8 cellular contexts compared by ENCODE assay signal in genomic region chr10:130135676-130136213, GRCh38. TPM values are rescaled to one million over a fixed set of nuclear protein-coding genes. Genes with fewer than 3 reads are reported as not detected.
DNase-seq lines count a peak whose midpoint lies in the region; ATAC-seq and TF ChIP-seq lines count a peak whose summit lies in the region.

No MANE protein-coding gene starts in this region.

- H3K9me3 ChIP-seq in A673 (ENCODE audit: low read depth, low read length, poor library complexity, severe bottlenecking) (no peaks in the 10 kb centered on the region), T-helper 17 cell (ENCODE audit: control insufficient read depth, low read length, poor library complexity, severe bottlenecking) (no peaks in the 10 kb centered on the region), left ventricle myocardium inferior (replicated peaks) (no peaks in the 10 kb centered on the region)

- ATAC-seq in GM21576 (IDR thresholded peaks at IDR 0.05; ENCODE audit: unreplicated experiment) (peak; percentile 20), T-helper 17 cell (no peak)

- peak overlapping the region; percentile 96 for H3K4me3 Mint-ChIP-seq in T-helper 17 cell

- CTCF ChIA-PET in A673 (lab: Charles Lee) = interaction anchor here (1.0 kb wide), 1 partner anchor 25 kb away, joined by 3 read pairs; the partner anchor contains the start of gene C10orf143

- DNase-seq in A673 (ENCODE audit: low spot score) (no peak), T-helper 17 cell (no peak), left ventricle myocardium inferior (peak; percentile 20), NCI-H748 treated with DMSO at 0.1 percent for 48 hours (lab: John Stamatoyannopoulos, UW) (no peak), RKO (ENCODE audit: low spot score) (no peak), cerebellum (ENCODE audit: low spot score) (no peak)

- BruUV-seq in A673 (replicated peaks; lab: Mats Ljungman, UMichigan) = no TSS peak

- H3K27ac ChIP-seq in A673 (ENCODE audit: low read depth, low read length, poor library complexity, severe bottlenecking) = peak overlapping the region; percentile 92
- peak overlapping the region; percentile 96 for H3K27ac ChIP-seq in left ventricle myocardium inferior (replicated peaks)
- H3K27ac ChIP-seq in skin epidermis = peak overlapping the region; percentile 56 to 99 (median 93)

- H3K4me3 ChIP-seq in A673 (ENCODE audit: low read depth, low read length, poor library complexity, severe bottlenecking) (peak overlapping the region; percentile 99), left ventricle myocardium inferior (peak overlapping the region; percentile 100), skin epidermis (peak overlapping the region; percentile 80 to 100 (median 97))

- POLR2A ChIA-PET in A673 (lab: Charles Lee; ENCODE audit: low non-redundant PET) = no interaction called here

- peak overlapping the region; percentile 65 for H3K27ac Mint-ChIP-seq in T-helper 17 cell

- no peaks in the 10 kb centered on the region for H3K27me3 ChIP-seq in A673 (replicated peaks; ENCODE audit: insufficient read depth, low read depth, low read length, poor library complexity)
- H3K27me3 ChIP-seq in left ventricle myocardium inferior (ENCODE audit: low read depth) = no peaks in the 10 kb centered on the region

- TF ChIP-seq CTCF in A673 (conservative IDR thresholded peaks at IDR 0.05; ENCODE audit: low read depth, low read length) (no peak), left ventricle myocardium inferior (IDR thresholded peaks at IDR 0.05; ENCODE audit: borderline replicate concordance) (no peak)

- intact Hi-C loops in A673 (cut with micrococcal nuclease; ENCODE audit: unreplicated experiment) = loop anchor here (1.0 kb wide), 1 partner anchor 24 kb away; no protein-coding TSS in a partner anchor
- intact Hi-C loops in left ventricle myocardium inferior (cut with micrococcal nuclease) = no loop called here

- H3K4me1 ChIP-seq in A673 (ENCODE audit: insufficient read depth, low read length, poor library complexity, severe bottlenecking) = peaks cover 12% of the 10 kb centered on the region
- H3K4me1 ChIP-seq in left ventricle myocardium inferior = peaks cover 52% of the 10 kb centered on the region

- H3K36me3 Mint-ChIP-seq in T-helper 17 cell (ENCODE audit: low read depth) = no peaks in the 10 kb centered on the region

- H3K36me3 ChIP-seq in A673 (ENCODE audit: insufficient read depth, low read length, poor library complexity, severe bottlenecking) = peaks cover 5% of the 10 kb centered on the region
- no peaks in the 10 kb centered on the region for H3K36me3 ChIP-seq in left ventricle myocardium inferior

- H3K4me1 Mint-ChIP-seq in T-helper 17 cell = peaks cover 18% of the 10 kb centered on the region

- H3K27me3 Mint-ChIP-seq in T-helper 17 cell = peaks cover 14% of the 10 kb centered on the region

RNA-seq across cellular contexts. Expression of gene GLRX3, which starts 0.4 kb away (rescaled TPM):
- total RNA-seq in A673 (2021) (186 and 197 TPM in 2 replicates), T-helper 17 cell (10 to 100 TPM; 31.5 to 39.9 TPM), left ventricle myocardium inferior (69.2 TPM), cerebellum (36.2 TPM)

RNA-seq across cellular contexts. Expression of gene C10orf143, which starts 25.1 kb away (rescaled TPM):
- 1.8 and 2.0 TPM in 2 replicates for total RNA-seq in A673 (2021)
- 1 to 10 TPM; 5.0 to 5.5 TPM for total RNA-seq in T-helper 17 cell
- 1.7 TPM for total RNA-seq in left ventricle myocardium inferior
- total RNA-seq in cerebellum = 0.82 TPM
